ENCODE assay signal across 18 cellular contexts in genomic region chr4:176981551-176981950, GRCh38.
A peak's percentile ranks its signal among the peaks of the same experiment; 100 is the strongest.
DNase-seq lines count a peak whose midpoint lies in the region; ATAC-seq, FAIRE-seq and TF ChIP-seq lines count a peak whose summit lies in the region.
"Had no signal": no experiment of that assay in that cellular context is flagged by ENCODE, and none has a peak within 500 bp of the region (broad histone marks: within the 10 kb centered on the region; RNA-seq: fewer than 3 reads in every experiment).

No MANE protein-coding gene starts in this region.

- ATAC-seq in Right ventricle myocardium inferior, result peak; percentile 39
- no peak for ATAC-seq in naive thymus-derived CD4-positive, alpha-beta T cell
- ATAC-seq: effector memory CD8-positive, alpha-beta T cell had no signal

- intact Hi-C loops in Right ventricle myocardium inferior (cut with DNase I) (no loop called here), left ventricle myocardium inferior (cut with micrococcal nuclease) (no loop called here)
- intact Hi-C loops in naive thymus-derived CD4-positive, alpha-beta T cell (cut with micrococcal nuclease), result no loop called here

- no peak overlapping the region for H3K4me3 ChIP-seq in left ventricle myocardium inferior
- no peak overlapping the region for H3K4me3 ChIP-seq in subcutaneous abdominal adipose tissue (ENCODE audit: low read depth in 1 of 5, low read length in 5 of 5)
- no peak overlapping the region for H3K4me3 ChIP-seq in small intestine (ENCODE audit: low read depth in 1 of 2, low read length in 2 of 2)
- H3K4me3 ChIP-seq in naive thymus-derived CD4-positive, alpha-beta T cell (ENCODE audit: low read length), result no peak overlapping the region
- H3K4me3 ChIP-seq: neural progenitor cell, skin epidermis, thoracic aorta had no signal

- H3K36me3 Mint-ChIP-seq in naive thymus-derived CD4-positive, alpha-beta T cell, result no peaks in the 10 kb centered on the region
- H3K36me3 Mint-ChIP-seq: neural progenitor cell had no signal

- no peaks in the 10 kb centered on the region for H3K4me1 Mint-ChIP-seq in naive thymus-derived CD4-positive, alpha-beta T cell
- H3K4me1 Mint-ChIP-seq: neural progenitor cell had no signal

- H3K27me3 ChIP-seq in left ventricle myocardium inferior (ENCODE audit: low read depth), result no peaks in the 10 kb centered on the region
- H3K27me3 ChIP-seq in subcutaneous abdominal adipose tissue (ENCODE audit: control insufficient read depth in 5 of 5, insufficient read depth in 4 of 5, low read length in 5 of 5), result no peaks in the 10 kb centered on the region
- no peaks in the 10 kb centered on the region for H3K27me3 ChIP-seq in small intestine (ENCODE audit: control insufficient read depth in 2 of 2, insufficient read depth in 2 of 2, low read length in 2 of 2)
- no peaks in the 10 kb centered on the region for H3K27me3 ChIP-seq in naive thymus-derived CD4-positive, alpha-beta T cell (ENCODE audit: control insufficient read depth in 2 of 2, insufficient read depth in 2 of 2, low read length in 2 of 2)
- H3K27me3 ChIP-seq: neural progenitor cell had no signal

- no peak for DNase-seq in Right ventricle myocardium inferior (ENCODE audit: missing footprints)
- no peak for DNase-seq in left ventricle myocardium inferior
- peak; percentile 55 for DNase-seq in RPMI7951 (ENCODE audit: low read depth)
- peak; percentile 60 for DNase-seq in fibroblast of the conjunctiva (ENCODE audit: low read depth)
- no peak for DNase-seq in small intestine
- no peak for DNase-seq in NCI-H1436 treated with DMSO at 0.1 percent for 48 hours (lab: John Stamatoyannopoulos, UW)
- DNase-seq in naive thymus-derived CD4-positive, alpha-beta T cell, result no peak
- DNase-seq: activated CD8-positive, alpha-beta memory T cell treated with anti-CD3 and anti-CD28 coated beads for 24 hours; activated effector memory CD4-positive, alpha-beta T cell treated with anti-CD3 and anti-CD28 coated beads, Interleukin-2, amount 50 U/mL, for 16 hours; effector memory CD8-positive, alpha-beta T cell; hippocampal formation; NCI-H1436; RPMI8226 had no signal

- WGBS in small intestine, 3 donors, result 56 to 70% (median 61%) methylated on average over 2 of the region's 2 CpGs

- no peak for TF ChIP-seq CTCF in left ventricle myocardium inferior (IDR thresholded peaks at IDR 0.05; ENCODE audit: borderline replicate concordance)

- no peak for FAIRE-seq in small intestine (lab: Jason Lieb, UNC)
- FAIRE-seq: A204.1 had no signal

- H3K4me3 Mint-ChIP-seq in naive thymus-derived CD4-positive, alpha-beta T cell, result no peak overlapping the region
- H3K4me3 Mint-ChIP-seq: effector memory CD8-positive, alpha-beta T cell; neural progenitor cell had no signal

- H3K9ac ChIP-seq in subcutaneous abdominal adipose tissue (ENCODE audit: low read length in 5 of 5), result no peak overlapping the region
- H3K9ac ChIP-seq: neural progenitor cell had no signal

- H3K9me3 ChIP-seq in left ventricle myocardium inferior (replicated peaks) (peaks cover 10% of the 10 kb centered on the region), subcutaneous abdominal adipose tissue (ENCODE audit: control insufficient read depth in 5 of 5, low read length in 5 of 5) (no peaks in the 10 kb centered on the region), small intestine (ENCODE audit: control insufficient read depth, low read depth) (no peaks in the 10 kb centered on the region)
- H3K9me3 ChIP-seq in naive thymus-derived CD4-positive, alpha-beta T cell (ENCODE audit: control insufficient read depth in 2 of 3, low read length in 3 of 3), result no peaks in the 10 kb centered on the region
- H3K9me3 ChIP-seq: thoracic aorta had no signal

- CTCF ChIA-PET in naive thymus-derived CD4-positive, alpha-beta T cell (lab: Charles Lee), result no interaction called here

- POLR2A ChIA-PET in naive thymus-derived CD4-positive, alpha-beta T cell (lab: Charles Lee), result no interaction called here

- H3K27ac Mint-ChIP-seq in naive thymus-derived CD4-positive, alpha-beta T cell, result no peak overlapping the region
- H3K27ac Mint-ChIP-seq: effector memory CD8-positive, alpha-beta T cell; neural progenitor cell had no signal

- H3K4me1 ChIP-seq in left ventricle myocardium inferior, result no peaks in the 10 kb centered on the region
- H3K4me1 ChIP-seq in subcutaneous abdominal adipose tissue (ENCODE audit: control insufficient read depth in 5 of 5, insufficient read depth in 5 of 5, low read length in 5 of 5), result peaks cover 0 to 11% (median 6%) of the 10 kb centered on the region in 5 donors
- H3K4me1 ChIP-seq in small intestine (ENCODE audit: control insufficient read depth in 2 of 2, insufficient read depth in 1 of 2, low read depth in 1 of 2, low read length in 1 of 2), result no peaks in the 10 kb centered on the region
- no peaks in the 10 kb centered on the region for H3K4me1 ChIP-seq in naive thymus-derived CD4-positive, alpha-beta T cell (ENCODE audit: control insufficient read depth in 2 of 2, insufficient read depth in 2 of 2, low read length in 2 of 2)
- H3K4me1 ChIP-seq: neural progenitor cell had no signal

- H3K27ac ChIP-seq in left ventricle myocardium inferior (replicated peaks) (no peak overlapping the region), subcutaneous abdominal adipose tissue (ENCODE audit: low read depth, low read length) (peak overlapping the region; percentile 59), small intestine (ENCODE audit: low read depth in 1 of 2, low read length in 1 of 2) (no peak overlapping the region)
- no peak overlapping the region for H3K27ac ChIP-seq in naive thymus-derived CD4-positive, alpha-beta T cell (ENCODE audit: low read depth, low read length)
- H3K27ac ChIP-seq: neural progenitor cell, thoracic aorta had no signal

- H3K36me3 ChIP-seq in left ventricle myocardium inferior, result no peaks in the 10 kb centered on the region
- H3K36me3 ChIP-seq in subcutaneous abdominal adipose tissue (ENCODE audit: control insufficient read depth in 5 of 5, insufficient read depth in 5 of 5, low read length in 5 of 5), result no peaks in the 10 kb centered on the region
- H3K36me3 ChIP-seq in small intestine (ENCODE audit: control insufficient read depth in 2 of 2, insufficient read depth in 2 of 2, low read length in 2 of 2), result no peaks in the 10 kb centered on the region
- H3K36me3 ChIP-seq in naive thymus-derived CD4-positive, alpha-beta T cell (ENCODE audit: control insufficient read depth in 2 of 3, insufficient read depth in 3 of 3, low read length in 3 of 3), result no peaks in the 10 kb centered on the region
- H3K36me3 ChIP-seq: neural progenitor cell, thoracic aorta had no signal

- peaks cover 0 to 5% (median 0%) of the 10 kb centered on the region in 11 donors for H3K9me3 Mint-ChIP-seq in naive thymus-derived CD4-positive, alpha-beta T cell
- H3K9me3 Mint-ChIP-seq: neural progenitor cell had no signal

- peaks cover 0 to 4% (median 0%) of the 10 kb centered on the region in 5 donors for H3K27me3 Mint-ChIP-seq in naive thymus-derived CD4-positive, alpha-beta T cell
- H3K27me3 Mint-ChIP-seq: effector memory CD8-positive, alpha-beta T cell had no signal

Comparison
In these comparisons a context has a peak if more than half of its experiments do, and no peak if none do; other contexts are left out.
1. DNase-seq: peak in RPMI7951 (single experiment) and fibroblast of the conjunctiva (single experiment); none in Right ventricle myocardium inferior (single experiment), left ventricle myocardium inferior (single experiment), small intestine (single experiment), NCI-H1436 treated with DMSO at 0.1 percent for 48 hours (single experiment) and naive thymus-derived CD4-positive, alpha-beta T cell (0 of 9).